In genomic region chr2:232365621-232366321, GRCh38 we compare ENCODE assay signal across 8 cellular contexts. TPM values are rescaled to one million over a fixed set of nuclear protein-coding genes. Genes with fewer than 3 reads are reported as not detected.
DNase-seq lines count a peak whose midpoint lies in the region; ATAC-seq lines count a peak whose summit lies in the region.

No MANE protein-coding gene starts in this region.

- no peak for ATAC-seq in GM18867 (IDR thresholded peaks at IDR 0.05; ENCODE audit: unreplicated experiment)

- in situ Hi-C loops in T47D (cut with HindIII; ENCODE audit: low pct_unique_long_range_greater_than_20kb, low sequenced_read_pairs): no loop called here

- DNase-seq in NCI-H82 (lab: John Stamatoyannopoulos, UW) (peak; percentile 69), NCI-H82 treated with DMSO at 0.1 percent for 48 hours (lab: John Stamatoyannopoulos, UW; ENCODE audit: unreplicated experiment) (no peak), NAMALWA (ENCODE audit: low spot score) (peak; percentile 49), T47D (ENCODE audit: low read depth in 1 of 2, low spot score in 1 of 2) (peak; percentile 44 to 60), myocyte (ENCODE audit: low read depth) (peak; percentile 27), T1000 (lab: John Stamatoyannopoulos, UW) (no peak), NCI-H2171 (lab: John Stamatoyannopoulos, UW) (no peak)

RNA-seq across cellular contexts. Expression of gene ALPP, which starts 12.8 kb away (rescaled TPM):
- total RNA-seq in myocyte: not detected in 2 replicates
- not detected for polyA plus RNA-seq in myocyte (2012)

RNA-seq across cellular contexts. Expression of gene ALPG, which starts 40.9 kb away (rescaled TPM):
- not detected in 2 replicates for total RNA-seq in myocyte
- not detected for polyA plus RNA-seq in myocyte (2012)

Comparison
In these comparisons a context has a peak if more than half of its experiments do, and no peak if none do; other contexts are left out.
1. DNase-seq: peak in NCI-H82 (single experiment), NAMALWA (single experiment), T47D (2 of 2) and myocyte (single experiment); none in NCI-H82 treated with DMSO at 0.1 percent for 48 hours (single experiment), T1000 (single experiment) and NCI-H2171 (single experiment).